ENCODE assay signal across 34 cellular contexts in the genomic region with DNA sequence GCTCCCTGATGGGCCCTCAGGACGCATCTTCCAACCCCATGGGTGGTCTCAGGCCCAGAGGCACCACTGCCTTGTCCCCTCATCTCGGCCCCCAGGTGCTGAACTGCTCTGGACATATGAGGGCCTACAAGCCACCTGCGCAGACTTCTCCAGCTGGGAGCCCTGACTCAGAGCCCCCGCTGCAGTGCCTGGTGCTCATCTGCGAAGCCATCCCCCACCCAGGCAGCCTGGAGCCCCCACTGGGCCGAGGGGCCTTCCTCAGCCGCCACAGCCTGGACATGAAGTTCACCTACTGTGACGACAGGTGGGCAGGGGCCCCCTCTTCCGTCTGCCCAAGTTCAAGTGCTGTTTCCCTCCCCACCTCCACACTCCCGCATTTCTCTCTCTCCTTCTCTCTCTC. TPM values are rescaled to one million over a fixed set of nuclear protein-coding genes. Genes with fewer than 3 reads are reported as not detected.
"Had no signal": no experiment of that assay in that cellular context is flagged by ENCODE, and none has a peak within 500 bp of the region (broad histone marks: within the 10 kb centered on the region; RNA-seq: fewer than 3 reads in every experiment).

No MANE protein-coding gene starts in this region.

- H3K4me1 Mint-ChIP-seq: activated B cell treated with CpG ODN at 0.5 μM for 24 hours; activated naive CD8-positive, alpha-beta T cell treated with anti-CD3 and anti-CD28 coated beads, Interleukin-2, amount 10 ng/mL, durations not matched to agents 7 days and 5 days; activated T-helper 17 cell treated with anti-CD3 and anti-CD28 coated beads, Interleukin-2, amount 50 U/mL, for 72 hours had no signal

- H3K36me3 ChIP-seq: breast epithelium, WERI-Rb-1 had no signal

- H3K36me3 Mint-ChIP-seq: activated naive CD8-positive, alpha-beta T cell treated with anti-CD3 and anti-CD28 coated beads, Interleukin-2, amount 10 ng/mL, durations not matched to agents 7 days and 5 days had no signal

- FAIRE-seq: endothelial cell of umbilical vein had no signal

- H3K4me1 ChIP-seq: ascending aorta, breast epithelium had no signal

- H3K4me3 ChIP-seq: ascending aorta, breast epithelium, cardiac muscle cell, coronary artery, dorsolateral prefrontal cortex, esophagus squamous epithelium had no signal

- H3K27me3 Mint-ChIP-seq: activated CD8-positive, alpha-beta T cell treated with anti-CD3 and anti-CD28 coated beads for 36 hours; activated naive CD8-positive, alpha-beta T cell treated with anti-CD3 and anti-CD28 coated beads, Interleukin-2, amount 10 ng/mL, durations not matched to agents 7 days and 5 days; activated T-helper 17 cell treated with anti-CD3 and anti-CD28 coated beads, Interleukin-2, amount 50 U/mL, for 72 hours; brain; effector memory CD8-positive, alpha-beta T cell; T-helper 17 cell had no signal

- H3K27ac ChIP-seq: ascending aorta, breast epithelium, cardiac muscle cell, coronary artery, epithelial cell of prostate, WERI-Rb-1 had no signal

- H3K9me3 ChIP-seq: ascending aorta had no signal

- ATAC-seq: activated CD4-positive, CD25-positive, alpha-beta regulatory T cell treated with anti-CD3 and anti-CD28 coated beads, Interleukin-2, amount 50 U/mL, for 24 hours; activated CD8-positive, alpha-beta T cell treated with anti-CD3 and anti-CD28 coated beads for 36 hours; activated naive CD4-positive, alpha-beta T cell treated with anti-CD3 and anti-CD28 coated beads, Interleukin-2, amount 50 U/mL, for 72 hours; activated T-cell treated with anti-CD3 and anti-CD28 coated beads, Interleukin-2, amount 50 U/mL, for 4 hours; activated T-helper 17 cell treated with anti-CD3 and anti-CD28 coated beads, Interleukin-2, amount 50 U/mL, for 72 hours; effector memory CD8-positive, alpha-beta T cell; T-helper 17 cell had no signal

- H3K27ac Mint-ChIP-seq: activated B cell treated with CpG ODN at 0.5 μM for 24 hours; activated CD8-positive, alpha-beta T cell treated with anti-CD3 and anti-CD28 coated beads for 36 hours; activated naive CD4-positive, alpha-beta T cell treated with anti-CD3 and anti-CD28 coated beads for 36 hours; activated naive CD4-positive, alpha-beta T cell treated with anti-CD3 and anti-CD28 coated beads, Interleukin-2, amount 50 U/mL, for 72 hours; activated naive CD8-positive, alpha-beta T cell treated with anti-CD3 and anti-CD28 coated beads, Interleukin-2, amount 10 ng/mL, durations not matched to agents 7 days and 5 days; activated T-helper 17 cell treated with anti-CD3 and anti-CD28 coated beads, Interleukin-2, amount 50 U/mL, for 72 hours; brain; dendritic cell treated with granulocyte-macrophage colony-stimulating factor and Interleukin-4, amounts not matched to agents 40 ng/mL and 50 ng/mL, for 4 days; effector memory CD8-positive, alpha-beta T cell; T-helper 17 cell; T-helper 2 cell treated with Interferon-gamma antibody and Interleukin-4, amounts not matched to agents 5 μg/mL and 100 μg/mL, for 36 hours had no signal

- H3K9me3 Mint-ChIP-seq: activated T-helper 17 cell treated with anti-CD3 and anti-CD28 coated beads, Interleukin-2, amount 50 U/mL, for 72 hours; effector memory CD8-positive, alpha-beta T cell had no signal

- H3K4me3 Mint-ChIP-seq: activated B cell treated with CpG ODN at 0.5 μM for 24 hours; activated CD8-positive, alpha-beta T cell treated with anti-CD3 and anti-CD28 coated beads for 36 hours; activated naive CD4-positive, alpha-beta T cell treated with anti-CD3 and anti-CD28 coated beads for 36 hours; activated naive CD8-positive, alpha-beta T cell treated with anti-CD3 and anti-CD28 coated beads, Interleukin-2, amount 10 ng/mL, durations not matched to agents 7 days and 5 days; activated T-cell treated with anti-CD3 and anti-CD28 coated beads, Interleukin-2, amount 50 U/mL, for 4 hours; activated T-helper 17 cell treated with anti-CD3 and anti-CD28 coated beads, Interleukin-2, amount 50 U/mL, for 72 hours; brain; dendritic cell treated with granulocyte-macrophage colony-stimulating factor and Interleukin-4, amounts not matched to agents 40 ng/mL and 50 ng/mL, for 4 days; effector memory CD8-positive, alpha-beta T cell; T-helper 17 cell; T-helper 2 cell treated with Interferon-gamma antibody and Interleukin-4, amounts not matched to agents 5 μg/mL and 100 μg/mL, for 36 hours had no signal

- H3K27me3 ChIP-seq: ascending aorta, breast epithelium, cardiac muscle cell, dorsolateral prefrontal cortex, esophagus squamous epithelium had no signal

- DNase-seq: activated B cell treated with CpG ODN at 0.5 μM for 24 hours; activated CD4-positive, alpha-beta T cell treated with anti-CD3 and anti-CD28 coated beads for 48 hours; activated CD4-positive, alpha-beta T cell treated with anti-CD3 and anti-CD28 coated beads, Interleukin-2, amount 50 U/mL, for 1 hour; activated CD4-positive, alpha-beta T cell treated with anti-CD3 and anti-CD28 coated beads, Interleukin-2, amount 50 U/mL, for 48 hours; activated CD8-positive, alpha-beta memory T cell treated with anti-CD3 and anti-CD28 coated beads for 24 hours; activated CD8-positive, alpha-beta T cell treated with anti-CD3 and anti-CD28 coated beads for 36 hours; activated effector memory CD4-positive, alpha-beta T cell treated with Interleukin-2 at 50 U/mL for 16 hours; activated gamma-delta T cell treated with Interleukin-2 at 50 U/mL for 16 hours; activated naive CD4-positive, alpha-beta T cell treated with anti-CD3 and anti-CD28 coated beads for 36 hours; activated naive CD8-positive, alpha-beta T cell treated with anti-CD3 and anti-CD28 coated beads, Interleukin-2, amount 10 ng/mL, durations not matched to agents 7 days and 5 days; activated T-cell treated with anti-CD3 and anti-CD28 coated beads, Interleukin-2, amount 50 U/mL, for 4 hours; central memory CD4-positive, alpha-beta T cell; cerebellar nuclear complex; dorsolateral prefrontal cortex; effector memory CD8-positive, alpha-beta T cell; esophagus squamous epithelium; foreskin melanocyte; head of caudate nucleus; T-helper 1 cell; T-helper 17 cell; T1000; WERI-Rb-1 had no signal

RNA-seq across cellular contexts. Expression of a gene that starts 12.2 kb away (rescaled TPM):
- total RNA-seq: activated B cell treated with CpG ODN at 0.5 μM for 24 hours; activated CD8-positive, alpha-beta T cell treated with anti-CD3 and anti-CD28 coated beads for 36 hours; activated naive CD4-positive, alpha-beta T cell treated with anti-CD3 and anti-CD28 coated beads for 36 hours; activated naive CD4-positive, alpha-beta T cell treated with anti-CD3 and anti-CD28 coated beads, Interleukin-2, amount 50 U/mL, for 72 hours; activated naive CD8-positive, alpha-beta T cell treated with anti-CD3 and anti-CD28 coated beads, Interleukin-2, amount 10 ng/mL, durations not matched to agents 7 days and 5 days; activated T-helper 17 cell treated with anti-CD3 and anti-CD28 coated beads, Interleukin-2, amount 50 U/mL, for 72 hours; T-helper 17 cell had no signal
